14 cellular contexts compared by ENCODE assay signal in the genomic region with DNA sequence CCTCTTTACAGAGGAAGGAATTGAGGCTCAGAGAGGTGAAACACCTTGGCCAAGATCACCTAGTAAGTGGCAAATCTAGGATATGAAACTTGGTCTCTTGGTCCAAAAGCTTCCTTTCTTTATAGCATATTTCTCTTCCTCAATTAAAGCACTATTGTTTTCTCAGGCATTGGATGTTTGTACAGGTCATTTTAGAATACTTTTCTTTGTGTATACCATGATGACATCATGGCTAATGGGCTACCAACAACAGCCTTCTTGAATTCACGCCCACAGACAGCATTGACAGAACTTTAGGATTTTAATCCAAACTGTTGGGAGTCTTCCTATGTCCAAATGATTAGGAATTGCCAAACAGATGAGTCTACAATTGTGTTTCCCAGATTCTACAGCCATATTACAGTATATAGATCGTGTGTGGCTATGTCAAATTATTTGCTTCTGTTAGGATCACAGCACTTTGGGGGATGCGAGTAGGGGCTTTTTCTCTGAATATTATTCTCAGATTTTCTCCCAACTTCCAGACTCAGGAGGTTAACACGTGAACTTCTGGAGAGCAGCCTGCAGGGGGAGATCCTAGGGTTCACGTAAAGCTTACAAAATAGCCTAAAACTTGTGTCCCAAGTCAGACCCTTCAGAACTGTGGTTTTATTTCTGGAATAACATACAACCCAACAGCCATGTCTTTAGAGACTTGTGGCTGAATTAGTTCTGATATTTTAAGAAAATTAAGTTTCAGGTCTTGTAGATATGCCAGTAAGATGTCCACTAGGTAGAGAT.
DNase-seq lines count a peak whose midpoint lies in the region; TF ChIP-seq lines count a peak whose summit lies in the region.
"Had no signal": no experiment of that assay in that cellular context is flagged by ENCODE, and none has a peak within 500 bp of the region (broad histone marks: within the 10 kb centered on the region; RNA-seq: fewer than 3 reads in every experiment).

No MANE protein-coding gene starts in this region.

- no peak overlapping the region for H3K27ac Mint-ChIP-seq in activated naive CD4-positive, alpha-beta T cell treated with anti-CD3 and anti-CD28 coated beads, Interleukin-2, amount 10 ng/mL, durations not matched to agents 7 days and 5 days
- H3K27ac Mint-ChIP-seq: memory B cell had no signal

- CTCF ChIA-PET in activated naive CD4-positive, alpha-beta T cell treated with anti-CD3 and anti-CD28 coated beads, Interleukin-2, amount 10 ng/mL, durations not matched to agents 7 days and 5 days (lab: Charles Lee), result no interaction called here

- H3K4me3 Mint-ChIP-seq in activated naive CD4-positive, alpha-beta T cell treated with anti-CD3 and anti-CD28 coated beads, Interleukin-2, amount 10 ng/mL, durations not matched to agents 7 days and 5 days, result no peak overlapping the region
- H3K4me3 Mint-ChIP-seq: memory B cell had no signal

- peak; percentile 37 for DNase-seq in COLO829 (ENCODE audit: low spot score)
- DNase-seq in Kasumi-1 (lab: John Stamatoyannopoulos, UW), result peak; percentile 8 to 19
- peak; percentile 41 to 43 for DNase-seq in cardiac fibroblast (ENCODE audit: low read depth in 2 of 2)
- DNase-seq in lung microvascular endothelial cell (ENCODE audit: low read depth in 2 of 2), result peak; percentile 14 to 35
- no peak for DNase-seq in coronary artery (ENCODE audit: low spot score)
- DNase-seq in NCI-H146 treated with DMSO at 0.1 percent for 48 hours (lab: John Stamatoyannopoulos, UW; ENCODE audit: unreplicated experiment), result no peak
- no peak for DNase-seq in activated naive CD4-positive, alpha-beta T cell treated with anti-CD3 and anti-CD28 coated beads, Interleukin-2, amount 10 ng/mL, durations not matched to agents 7 days and 5 days
- no peak for DNase-seq in middle frontal gyrus (ENCODE audit: extremely low spot score, low spot score)
- DNase-seq: amygdala, NCI-H510A, T-helper 2 cell, uterus had no signal

- no peaks in the 10 kb centered on the region for H3K4me1 Mint-ChIP-seq in activated naive CD4-positive, alpha-beta T cell treated with anti-CD3 and anti-CD28 coated beads, Interleukin-2, amount 10 ng/mL, durations not matched to agents 7 days and 5 days
- H3K4me1 Mint-ChIP-seq: memory B cell had no signal

- H3K4me3 ChIP-seq in cardiac fibroblast (replicated peaks in 1 of 2; ENCODE audit: low read depth in 2 of 2, low read length in 2 of 2), result no peak overlapping the region
- H3K4me3 ChIP-seq in coronary artery, result no peak overlapping the region
- H3K4me3 ChIP-seq: right atrium auricular region, uterus had no signal

- H3K9me3 Mint-ChIP-seq in activated naive CD4-positive, alpha-beta T cell treated with anti-CD3 and anti-CD28 coated beads, Interleukin-2, amount 10 ng/mL, durations not matched to agents 7 days and 5 days, result no peaks in the 10 kb centered on the region

- no peaks in the 10 kb centered on the region for H3K36me3 Mint-ChIP-seq in activated naive CD4-positive, alpha-beta T cell treated with anti-CD3 and anti-CD28 coated beads, Interleukin-2, amount 10 ng/mL, durations not matched to agents 7 days and 5 days

- peaks cover 10% of the 10 kb centered on the region for H3K27me3 Mint-ChIP-seq in activated naive CD4-positive, alpha-beta T cell treated with anti-CD3 and anti-CD28 coated beads, Interleukin-2, amount 10 ng/mL, durations not matched to agents 7 days and 5 days

- peak; percentile 45 for TF ChIP-seq CTCF in cardiac fibroblast (IDR thresholded peaks at IDR 0.05; ENCODE audit: low read depth, low read length)
- no peak for TF ChIP-seq CTCF in coronary artery (IDR thresholded peaks at IDR 0.05)

- peak overlapping the region in 1 of 2 donors; percentile 86 for H3K27ac ChIP-seq in coronary artery
- H3K27ac ChIP-seq: right atrium auricular region, uterus had no signal

Comparison
In these comparisons a context has a peak if more than half of its experiments do, and no peak if none do; other contexts are left out.
1. DNase-seq: peak in COLO829 (single experiment), Kasumi-1 (2 of 2), cardiac fibroblast (2 of 2) and lung microvascular endothelial cell (2 of 2); none in coronary artery (single experiment), NCI-H146 treated with DMSO at 0.1 percent for 48 hours (single experiment), activated naive CD4-positive, alpha-beta T cell treated with anti-CD3 and anti-CD28 coated beads, Interleukin-2, amount 10 ng/mL, durations not matched to agents 7 days and 5 days (single experiment) and middle frontal gyrus (single experiment).